1 cellular context compared by ENCODE assay signal in genomic region chr5:6378128-6379023, GRCh38.
TF ChIP-seq lines count a peak whose summit lies in the region.

A gene with protein sequence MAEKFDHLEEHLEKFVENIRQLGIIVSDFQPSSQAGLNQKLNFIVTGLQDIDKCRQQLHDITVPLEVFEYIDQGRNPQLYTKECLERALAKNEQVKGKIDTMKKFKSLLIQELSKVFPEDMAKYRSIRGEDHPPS (minus strand): TSS chr5:6378547. CDS start chr5:6378483, 64 bp downstream.

TF ChIP-seq in K562, 482 proteins besides CTCF, POLR2A, EP300 and RAD21 (continued from another document and continues in another):
- TF ChIP-seq CUX1 (CRISPR knock-in tag; IDR thresholded peaks at IDR 0.05) (no peak), NFIC (IDR thresholded peaks at IDR 0.05) (0 out of 2 replicates have a peak, but pooled peaks have one; percentile 2), TCF3 (CRISPR knock-in tag; IDR thresholded peaks at IDR 0.05) (peak; percentile 21; the same call in 1 of the 2 replicates), ZNF696 (CRISPR knock-in tag; conservative IDR thresholded peaks at IDR 0.05) (no peak), NKRF (IDR thresholded peaks at IDR 0.05; ENCODE audit: borderline replicate concordance) (peak; percentile 98), RBM39 (optimal IDR thresholded peaks at IDR 0.05; ENCODE audit: low read depth, low read length) (no peak), KDM4B (IDR thresholded peaks at IDR 0.05; ENCODE audit: borderline replicate concordance in 2 of 2, low read depth in 1 of 2) (peak in 1 of 2 experiments; percentile 66; a peak in 1 of 4 replicates), CGGBP1 (CRISPR knock-in tag; IDR thresholded peaks at IDR 0.05) (no peak), KAT7 (CRISPR knock-in tag; IDR thresholded peaks at IDR 0.05; ENCODE audit: borderline replicate concordance) (peak; percentile 21; the same call in 1 of the 2 replicates), ATF7 (IDR thresholded peaks at IDR 0.05) (peak; percentile 59; the same call in 1 of the 2 replicates), ASH1L (IDR thresholded peaks at IDR 0.05; ENCODE audit: borderline replicate concordance, low read depth, partially characterized antibody) (peak; percentile 17), ZBTB2 (IDR thresholded peaks at IDR 0.05) (no peak), BCLAF1 (IDR thresholded peaks at IDR 0.05; ENCODE audit: borderline replicate concordance in 1 of 2, control insufficient read depth in 1 of 2, low read depth in 2 of 2, low read length in 1 of 2) (no peak), SRSF1 (IDR thresholded peaks at IDR 0.05; ENCODE audit: low read depth, low read length) (no peak), ETS1 (conservative IDR thresholded peaks at IDR 0.05; ENCODE audit: control insufficient read depth, low read depth, low read length) (peak; percentile 78), BMI1 (IDR thresholded peaks at IDR 0.05; ENCODE audit: low read length) (no peak), MAX (CRISPR knock-in tag; IDR thresholded peaks at IDR 0.05) (peak; percentile 80), ZBTB8A (IDR thresholded peaks at IDR 0.05; ENCODE audit: partially characterized antibody) (no peak), SREBF1 (IDR thresholded peaks at IDR 0.05; ENCODE audit: borderline replicate concordance, low read depth, low read length) (no peak), ZNF436 (CRISPR knock-in tag; IDR thresholded peaks at IDR 0.05) (no peak), CHD4 (IDR thresholded peaks at IDR 0.05; ENCODE audit: insufficient read depth, insufficient replicate concordance, low read depth, low read length, poor library complexity, severe bottlenecking) (no peak), ZNF140 (CRISPR knock-in tag; IDR thresholded peaks at IDR 0.05) (no peak), SFPQ (IDR thresholded peaks at IDR 0.05; ENCODE audit: low read depth, low read length) (no peak), ELF2 (CRISPR knock-in tag; IDR thresholded peaks at IDR 0.05) (peak; percentile 97)
- TF ChIP-seq, protein P1, sequence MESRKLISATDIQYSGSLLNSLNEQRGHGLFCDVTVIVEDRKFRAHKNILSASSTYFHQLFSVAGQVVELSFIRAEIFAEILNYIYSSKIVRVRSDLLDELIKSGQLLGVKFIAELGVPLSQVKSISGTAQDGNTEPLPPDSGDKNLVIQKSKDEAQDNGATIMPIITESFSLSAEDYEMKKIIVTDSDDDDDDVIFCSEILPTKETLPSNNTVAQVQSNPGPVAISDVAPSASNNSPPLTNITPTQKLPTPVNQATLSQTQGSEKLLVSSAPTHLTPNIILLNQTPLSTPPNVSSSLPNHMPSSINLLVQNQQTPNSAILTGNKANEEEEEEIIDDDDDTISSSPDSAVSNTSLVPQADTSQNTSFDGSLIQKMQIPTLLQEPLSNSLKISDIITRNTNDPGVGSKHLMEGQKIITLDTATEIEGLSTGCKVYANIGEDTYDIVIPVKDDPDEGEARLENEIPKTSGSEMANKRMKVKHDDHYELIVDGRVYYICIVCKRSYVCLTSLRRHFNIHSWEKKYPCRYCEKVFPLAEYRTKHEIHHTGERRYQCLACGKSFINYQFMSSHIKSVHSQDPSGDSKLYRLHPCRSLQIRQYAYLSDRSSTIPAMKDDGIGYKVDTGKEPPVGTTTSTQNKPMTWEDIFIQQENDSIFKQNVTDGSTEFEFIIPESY (CRISPR knock-in tag; IDR thresholded peaks at IDR 0.05): no peak
- TF ChIP-seq, protein P2, sequence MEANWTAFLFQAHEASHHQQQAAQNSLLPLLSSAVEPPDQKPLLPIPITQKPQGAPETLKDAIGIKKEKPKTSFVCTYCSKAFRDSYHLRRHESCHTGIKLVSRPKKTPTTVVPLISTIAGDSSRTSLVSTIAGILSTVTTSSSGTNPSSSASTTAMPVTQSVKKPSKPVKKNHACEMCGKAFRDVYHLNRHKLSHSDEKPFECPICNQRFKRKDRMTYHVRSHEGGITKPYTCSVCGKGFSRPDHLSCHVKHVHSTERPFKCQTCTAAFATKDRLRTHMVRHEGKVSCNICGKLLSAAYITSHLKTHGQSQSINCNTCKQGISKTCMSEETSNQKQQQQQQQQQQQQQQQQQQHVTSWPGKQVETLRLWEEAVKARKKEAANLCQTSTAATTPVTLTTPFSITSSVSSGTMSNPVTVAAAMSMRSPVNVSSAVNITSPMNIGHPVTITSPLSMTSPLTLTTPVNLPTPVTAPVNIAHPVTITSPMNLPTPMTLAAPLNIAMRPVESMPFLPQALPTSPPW (CRISPR knock-in tag; IDR thresholded peaks at IDR 0.05): peak; percentile 78
- TF ChIP-seq, protein P3, sequence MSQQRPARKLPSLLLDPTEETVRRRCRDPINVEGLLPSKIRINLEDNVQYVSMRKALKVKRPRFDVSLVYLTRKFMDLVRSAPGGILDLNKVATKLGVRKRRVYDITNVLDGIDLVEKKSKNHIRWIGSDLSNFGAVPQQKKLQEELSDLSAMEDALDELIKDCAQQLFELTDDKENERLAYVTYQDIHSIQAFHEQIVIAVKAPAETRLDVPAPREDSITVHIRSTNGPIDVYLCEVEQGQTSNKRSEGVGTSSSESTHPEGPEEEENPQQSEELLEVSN (IDR thresholded peaks at IDR 0.05; ENCODE audit: borderline replicate concordance in 1 of 2, extremely low read depth in 1 of 2, insufficient read depth in 1 of 2, insufficient read length in 1 of 2, low read depth in 1 of 2, low read length in 1 of 2, poor library complexity in 1 of 2, severe bottlenecking in 1 of 2): peak; percentile 75 to 84
